9 cellular contexts compared by ENCODE assay signal in the genomic region with DNA sequence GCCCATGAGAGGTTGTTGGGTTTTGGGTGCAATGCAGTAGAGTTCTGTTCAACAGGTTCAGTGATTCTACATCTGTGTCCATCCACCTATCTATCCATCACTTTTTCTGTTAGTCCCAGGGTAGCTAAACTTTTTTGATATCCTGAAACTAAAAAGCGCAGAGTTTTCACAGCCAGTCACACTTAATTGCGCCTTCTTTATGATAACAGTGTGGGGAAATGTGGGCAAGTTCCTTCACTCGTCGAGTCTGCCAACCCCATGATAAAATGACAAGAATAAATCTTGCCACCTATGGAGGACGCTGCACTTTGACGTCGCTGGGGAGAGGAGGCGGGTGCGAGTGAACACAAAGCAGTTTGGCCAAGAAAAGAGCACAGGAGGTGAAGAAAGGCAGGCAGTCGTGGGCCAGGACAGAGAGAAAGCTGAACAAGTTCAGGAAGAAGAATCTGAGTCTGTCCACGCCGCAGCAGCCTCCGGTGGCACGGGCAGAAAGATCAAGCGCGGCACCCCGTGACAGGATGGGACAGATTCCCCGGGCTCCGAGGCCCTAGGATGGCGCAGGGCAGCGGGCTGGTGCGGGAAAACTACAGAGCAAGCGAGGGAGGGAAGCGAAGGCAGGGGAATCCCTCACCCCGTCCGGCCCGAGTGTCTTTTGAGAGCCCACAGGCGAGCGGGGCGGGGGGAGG. TPM values are rescaled to one million over a fixed set of nuclear protein-coding genes. Genes with fewer than 3 reads are reported as not detected.
DNase-seq lines count a peak whose midpoint lies in the region; ATAC-seq and TF ChIP-seq lines count a peak whose summit lies in the region.
"Had no signal": no experiment of that assay in that cellular context is flagged by ENCODE, and none has a peak within 500 bp of the region (broad histone marks: within the 10 kb centered on the region; RNA-seq: fewer than 3 reads in every experiment).

No MANE protein-coding gene starts in this region.

- H3K36me3 ChIP-seq in ES-I3 (ENCODE audit: insufficient read depth, low read length) (no peaks in the 10 kb centered on the region), HCT116 (ENCODE audit: control insufficient read depth in 1 of 2, insufficient read depth in 2 of 2, low read length in 2 of 2) (no peaks in the 10 kb centered on the region), iPS-20b (ENCODE audit: insufficient read depth, low read depth, low read length) (no peaks in the 10 kb centered on the region), vagina (no peaks in the 10 kb centered on the region), uterus (no peaks in the 10 kb centered on the region)

- no peaks in the 10 kb centered on the region for H3K79me2 ChIP-seq in HCT116 (ENCODE audit: insufficient read depth, low read length)

- BruUV-seq in HCT116 (replicated peaks; lab: Mats Ljungman, UMichigan), result no TSS peak

- H4K20me1 ChIP-seq in HCT116 (ENCODE audit: insufficient read depth), result no peaks in the 10 kb centered on the region

- H3K9ac ChIP-seq in ES-I3 (ENCODE audit: low read depth, low read length) (peak overlapping the region; percentile 83; the same call in 1 of the 2 replicates), HCT116 (ENCODE audit: low read length) (no peak overlapping the region), iPS-20b (ENCODE audit: low read depth, low read length) (peak overlapping the region; percentile 35; the same call in 1 of the 2 replicates)

- H2AFZ ChIP-seq in HCT116 (ENCODE audit: low read depth, low read length, poor library complexity, severe bottlenecking), result peak overlapping the region; percentile 19

- H3K9me3 ChIP-seq in ES-I3 (ENCODE audit: control insufficient read depth, insufficient read depth, low read length) (no peaks in the 10 kb centered on the region), HCT116 (ENCODE audit: control insufficient read depth in 1 of 2, insufficient read depth in 1 of 2, low read depth in 1 of 2, low read length in 2 of 2) (no peaks in the 10 kb centered on the region), iPS-20b (ENCODE audit: insufficient read depth, low read depth, low read length) (no peaks in the 10 kb centered on the region), vagina (no peaks in the 10 kb centered on the region), uterus (no peaks in the 10 kb centered on the region)

- H3K27me3 ChIP-seq in HCT116 (ENCODE audit: insufficient read depth, low read length) (no peaks in the 10 kb centered on the region; the same call in 1 of the 2 replicates), iPS-20b (ENCODE audit: insufficient read depth, low read length) (peaks cover 62% of the 10 kb centered on the region), vagina (peaks cover 10% of the 10 kb centered on the region), uterus (peaks cover 0 to 86% of the 10 kb centered on the region in 2 donors)

- no peaks in the 10 kb centered on the region for H3K9me2 ChIP-seq in HCT116 (ENCODE audit: insufficient read depth)

- CTCF ChIA-PET in HCT116 (lab: Charles Lee), result interaction anchor here (1.2 kb wide), 1 partner anchor 477 kb away, joined by 6 read pairs; no protein-coding TSS in a partner anchor

- DNase-seq in HCT116 (ENCODE audit: low read depth, low spot score) (no peak), vagina (ENCODE audit: extremely low spot score in 2 of 2) (no peak), germinal center (ENCODE audit: low spot score) (no peak), NCI-H446 treated with DMSO at 0.1 percent for 48 hours (lab: John Stamatoyannopoulos, UW) (no peak), uterus (no peak)

- no peak for TF ChIP-seq RAD21 in HCT116 (IDR thresholded peaks at IDR 0.05; ENCODE audit: low read depth)

- RAD21 ChIA-PET in HCT116 (lab: Charles Lee; ENCODE audit: low non-redundant PET in 1 of 2, low total read pairs in 2 of 2, uncharacterized antibody in 2 of 2, unreplicated experiment in 2 of 2), result no interaction called here

- peak overlapping the region; percentile 41 for H3K4me2 ChIP-seq in HCT116 (ENCODE audit: low read length)

- H3K4me3 ChIP-seq in HCT116 (replicated peaks in 1 of 2; ENCODE audit: low read depth in 1 of 2, low read length in 2 of 2) (peak overlapping the region; percentile 3 to 12; a peak in 3 of 4 replicates), iPS-20b (ENCODE audit: low read length) (peak overlapping the region; percentile 68), vagina (peak overlapping the region; percentile 32 to 33), uterus (no peak overlapping the region)

- ATAC-seq in HCT116 (peak; percentile 79), SK-N-SH treated with all-trans-retinoic acid at 6 μM for 48 hours (peak; percentile 76)

- intact Hi-C loops in HCT116 (cut with micrococcal nuclease) (loop anchor here (1.0 to 5.0 kb wide), 4 partner anchors 57 to 1305 kb away; no protein-coding TSS in a partner anchor), vagina (cut with DNase I) (no loop called here), uterus (cut with DNase I; ENCODE audit: low total_unique reads) (no loop called here)

- no peak overlapping the region for H3K27ac ChIP-seq in HCT116 (ENCODE audit: low read depth, low read length)
- no peak overlapping the region for H3K27ac ChIP-seq in iPS-20b (ENCODE audit: low read length)
- H3K27ac ChIP-seq in vagina, result no peak overlapping the region
- H3K27ac ChIP-seq in uterus, result no peak overlapping the region

- TF ChIP-seq POLR2A in HCT116 (IDR thresholded peaks at IDR 0.05; ENCODE audit: borderline replicate concordance, extremely low read depth, insufficient read depth, insufficient read length) (no peak), vagina (IDR thresholded peaks at IDR 0.05) (no peak), uterus (IDR thresholded peaks at IDR 0.05) (no peak)

- H3K4me1 ChIP-seq in ES-I3 (ENCODE audit: insufficient read depth, low read length) (peaks cover 31% of the 10 kb centered on the region), HCT116 (ENCODE audit: control insufficient read depth in 1 of 2, insufficient read depth in 2 of 2, low read length in 2 of 2) (peaks cover 0 to 10% of the 10 kb centered on the region in 2 experiments; a peak in 2 of 4 replicates), iPS-20b (ENCODE audit: insufficient read depth, low read length) (peaks cover 51% of the 10 kb centered on the region), vagina (peaks cover 5% of the 10 kb centered on the region), uterus (peaks cover 0 to 6% of the 10 kb centered on the region in 2 donors)

- POLR2A ChIA-PET in HCT116 (lab: Charles Lee), result no interaction called here

- TF ChIP-seq CTCF in HCT116 (IDR thresholded peaks at IDR 0.05 in 2 of 3, conservative IDR thresholded peaks at IDR 0.05 in 1 of 3; ENCODE audit: borderline replicate concordance in 1 of 3, insufficient read depth in 1 of 3, low read depth in 2 of 3, low read length in 2 of 3), result no peak
- TF ChIP-seq CTCF in vagina (IDR thresholded peaks at IDR 0.05), result no peak
- no peak for TF ChIP-seq CTCF in uterus (IDR thresholded peaks at IDR 0.05)

TF ChIP-seq in HCT116, 20 proteins besides CTCF, POLR2A, EP300 and RAD21:
- TF ChIP-seq TCF7L2 (IDR thresholded peaks at IDR 0.05; ENCODE audit: borderline replicate concordance, extremely low read depth, insufficient read depth, insufficient read length) (peak; percentile 96), SRF (IDR thresholded peaks at IDR 0.05; ENCODE audit: low read depth) (no peak)

TF ChIP-seq in SK-N-SH treated with all-trans-retinoic acid at 6 μM for 48 hours, 23 proteins besides CTCF, POLR2A, EP300 and RAD21:
- TF ChIP-seq BACH2 (CRISPR knock-in tag; IDR thresholded peaks at IDR 0.05; ENCODE audit: borderline replicate concordance) (no peak), TCF4 (CRISPR knock-in tag; IDR thresholded peaks at IDR 0.05; ENCODE audit: borderline replicate concordance) (no peak), OSR1 (CRISPR knock-in tag; IDR thresholded peaks at IDR 0.05) (no peak), RARB (CRISPR knock-in tag; IDR thresholded peaks at IDR 0.05) (no peak)
- TF ChIP-seq, protein P1, sequence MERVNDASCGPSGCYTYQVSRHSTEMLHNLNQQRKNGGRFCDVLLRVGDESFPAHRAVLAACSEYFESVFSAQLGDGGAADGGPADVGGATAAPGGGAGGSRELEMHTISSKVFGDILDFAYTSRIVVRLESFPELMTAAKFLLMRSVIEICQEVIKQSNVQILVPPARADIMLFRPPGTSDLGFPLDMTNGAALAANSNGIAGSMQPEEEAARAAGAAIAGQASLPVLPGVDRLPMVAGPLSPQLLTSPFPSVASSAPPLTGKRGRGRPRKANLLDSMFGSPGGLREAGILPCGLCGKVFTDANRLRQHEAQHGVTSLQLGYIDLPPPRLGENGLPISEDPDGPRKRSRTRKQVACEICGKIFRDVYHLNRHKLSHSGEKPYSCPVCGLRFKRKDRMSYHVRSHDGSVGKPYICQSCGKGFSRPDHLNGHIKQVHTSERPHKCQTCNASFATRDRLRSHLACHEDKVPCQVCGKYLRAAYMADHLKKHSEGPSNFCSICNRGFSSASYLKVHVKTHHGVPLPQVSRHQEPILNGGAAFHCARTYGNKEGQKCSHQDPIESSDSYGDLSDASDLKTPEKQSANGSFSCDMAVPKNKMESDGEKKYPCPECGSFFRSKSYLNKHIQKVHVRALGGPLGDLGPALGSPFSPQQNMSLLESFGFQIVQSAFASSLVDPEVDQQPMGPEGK (CRISPR knock-in tag; IDR thresholded peaks at IDR 0.05; ENCODE audit: borderline replicate concordance), result no peak

RNA-seq across cellular contexts. Expression of a gene that starts 9.2 kb away (rescaled TPM):
- total RNA-seq in HCT116 (2021; ENCODE audit: unreplicated experiment), result 0.76 TPM
- 0.08 and 0.14 TPM in 2 replicates for polyA plus RNA-seq in HCT116 (2012)
- 2.9 TPM for total RNA-seq in vagina
- not detected for total RNA-seq in uterus
- total RNA-seq: dermis microvascular lymphatic vessel endothelial cell had no signal

Comparison
In these comparisons a context has a peak if more than half of its experiments do, and no peak if none do; other contexts are left out.
1. H3K4me3 ChIP-seq: peak in HCT116 (2 of 2), iPS-20b (single experiment) and vagina (2 of 2); none in uterus (0 of 2).